15 cellular contexts compared by ENCODE assay signal in the genomic region with DNA sequence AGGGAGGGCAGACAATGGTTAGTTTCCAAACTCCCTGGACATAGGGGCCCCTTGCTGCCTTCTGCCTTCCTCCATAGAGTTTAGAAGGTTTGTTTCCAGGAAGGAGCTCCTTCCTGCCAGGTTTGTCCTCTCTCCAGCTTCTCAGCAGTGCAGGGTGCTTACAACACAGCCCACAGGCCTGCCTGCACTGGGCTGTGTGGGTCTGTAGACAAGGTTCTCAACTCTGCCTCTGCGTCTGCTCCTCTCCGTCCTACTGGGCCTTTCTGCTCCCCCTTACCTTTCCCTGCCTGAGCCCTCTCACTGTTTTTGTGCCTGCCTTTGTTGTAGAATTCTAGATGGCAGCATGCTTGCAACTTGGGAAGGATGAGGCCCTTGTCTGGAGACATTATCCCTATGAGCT.
DNase-seq lines count a peak whose midpoint lies in the region; ATAC-seq and TF ChIP-seq lines count a peak whose summit lies in the region.
"Had no signal": no experiment of that assay in that cellular context is flagged by ENCODE, and none has a peak within 500 bp of the region (broad histone marks: within the 10 kb centered on the region; RNA-seq: fewer than 3 reads in every experiment).

No MANE protein-coding gene starts in this region.

- H3K4me3 ChIP-seq in WERI-Rb-1 (ENCODE audit: low read depth, low read length) (no peak overlapping the region), mesendoderm (ENCODE audit: low read length) (no peak overlapping the region), subcutaneous abdominal adipose tissue (ENCODE audit: low read depth in 1 of 5, low read length in 5 of 5) (no peak overlapping the region)
- H3K4me3 ChIP-seq: ovary, SK-N-MC had no signal

- no peak overlapping the region for H4K5ac ChIP-seq in mesendoderm (ENCODE audit: low read length)

- peak overlapping the region; percentile 24; the same call in 1 of the 2 replicates for H3K27ac ChIP-seq in WERI-Rb-1
- peak overlapping the region; percentile 12 for H3K27ac ChIP-seq in mesendoderm (ENCODE audit: low read depth, low read length)
- H3K27ac ChIP-seq in subcutaneous abdominal adipose tissue (ENCODE audit: low read depth, low read length) = peak overlapping the region; percentile 26
- H3K27ac ChIP-seq: SK-N-MC had no signal

- H3K4me1 Mint-ChIP-seq in CD14-positive monocyte = peaks cover 11% of the 10 kb centered on the region
- H3K4me1 Mint-ChIP-seq in T-cell = no peaks in the 10 kb centered on the region
- H3K4me1 Mint-ChIP-seq in T-helper 17 cell = peaks cover 7% of the 10 kb centered on the region

- no peak overlapping the region for H3K18ac ChIP-seq in mesendoderm (ENCODE audit: low read length)

- no peak overlapping the region for H2AK5ac ChIP-seq in mesendoderm (ENCODE audit: low read length)

- no peak overlapping the region for H4K8ac ChIP-seq in mesendoderm (ENCODE audit: low read depth, low read length)

- no peak overlapping the region for H3K23ac ChIP-seq in mesendoderm (ENCODE audit: low read length)

- no peak overlapping the region for H2BK5ac ChIP-seq in mesendoderm (ENCODE audit: low read length)

- peaks cover 5% of the 10 kb centered on the region for H3K79me2 ChIP-seq in mesendoderm (ENCODE audit: control insufficient read depth, insufficient read depth, low read length)

- H3K4me3 Mint-ChIP-seq in CD14-positive monocyte = no peak overlapping the region
- H3K4me3 Mint-ChIP-seq in T-cell = no peak overlapping the region
- H3K4me3 Mint-ChIP-seq in T-helper 17 cell = no peak overlapping the region
- H3K4me3 Mint-ChIP-seq: activated naive CD8-positive, alpha-beta T cell treated with anti-CD3 and anti-CD28 coated beads for 36 hours; effector memory CD8-positive, alpha-beta T cell; type B pancreatic cell had no signal

- H3K36me3 ChIP-seq in WERI-Rb-1 = peaks cover 12% of the 10 kb centered on the region
- H3K36me3 ChIP-seq in mesendoderm (ENCODE audit: control insufficient read depth, insufficient read depth, low read length) = no peaks in the 10 kb centered on the region
- no peaks in the 10 kb centered on the region for H3K36me3 ChIP-seq in subcutaneous abdominal adipose tissue (ENCODE audit: control insufficient read depth in 5 of 5, insufficient read depth in 5 of 5, low read length in 5 of 5)
- H3K36me3 ChIP-seq: BE2C, ovary had no signal

- DNase-seq in activated CD8-positive, alpha-beta memory T cell treated with anti-CD3 and anti-CD28 coated beads, Interleukin-2, amount 50 U/mL, for 48 hours = peak; percentile 35
- DNase-seq in activated CD8-positive, alpha-beta memory T cell treated with anti-CD3 and anti-CD28 coated beads for 24 hours = no peak
- DNase-seq in WERI-Rb-1 = no peak
- no peak for DNase-seq in mesendoderm
- DNase-seq in CD14-positive monocyte (ENCODE audit: low spot score) = no peak
- DNase-seq in T-cell = no peak
- DNase-seq in T-helper 17 cell = no peak
- DNase-seq: T1000 had no signal

- peak overlapping the region in 2 of 7 donors; percentile 21 to 51 for H3K27ac Mint-ChIP-seq in CD14-positive monocyte
- no peak overlapping the region for H3K27ac Mint-ChIP-seq in T-cell
- H3K27ac Mint-ChIP-seq in T-helper 17 cell = no peak overlapping the region
- H3K27ac Mint-ChIP-seq: activated naive CD8-positive, alpha-beta T cell treated with anti-CD3 and anti-CD28 coated beads for 36 hours; effector memory CD8-positive, alpha-beta T cell; type B pancreatic cell had no signal

- H2BK15ac ChIP-seq in mesendoderm (replicated peaks; ENCODE audit: low read depth) = no peak overlapping the region

- H3K27me3 ChIP-seq in WERI-Rb-1 (ENCODE audit: insufficient read depth, low read depth, severe bottlenecking) (no peaks in the 10 kb centered on the region), mesendoderm (ENCODE audit: insufficient read depth, low read length, poor library complexity) (no peaks in the 10 kb centered on the region), subcutaneous abdominal adipose tissue (ENCODE audit: control insufficient read depth in 5 of 5, insufficient read depth in 4 of 5, low read length in 5 of 5) (no peaks in the 10 kb centered on the region)
- H3K27me3 ChIP-seq: BE2C, ovary had no signal

- no peak overlapping the region for H3K4ac ChIP-seq in mesendoderm (ENCODE audit: low read depth, low read length)

- POLR2A ChIA-PET in T-cell (lab: Charles Lee) = interaction anchor here in 1 of 2 donors (0.6 to 0.8 kb wide), 2 partner anchors 15 to 1792 kb away, joined by 3 to 8 read pairs; no protein-coding TSS in a partner anchor

- no CpG with 5 or more reads among the region's 2 CpGs for WGBS in mesendoderm (ENCODE audit: extremely low coverage, insufficient coverage, low lambda C conversion rate)

- TF ChIP-seq CTCF in WERI-Rb-1 (IDR thresholded peaks at IDR 0.05; ENCODE audit: low read depth, low read length) (no peak), CD14-positive monocyte (IDR thresholded peaks at IDR 0.05) (no peak)

- H3K56ac ChIP-seq in mesendoderm (ENCODE audit: low read length) = peak overlapping the region; percentile 6

- H3K36me3 Mint-ChIP-seq in CD14-positive monocyte = no peaks in the 10 kb centered on the region
- no peaks in the 10 kb centered on the region for H3K36me3 Mint-ChIP-seq in T-cell
- peaks cover 6% of the 10 kb centered on the region for H3K36me3 Mint-ChIP-seq in T-helper 17 cell (ENCODE audit: low read depth)
- H3K36me3 Mint-ChIP-seq: activated naive CD8-positive, alpha-beta T cell treated with anti-CD3 and anti-CD28 coated beads for 36 hours had no signal

- H3K4me1 ChIP-seq in mesendoderm (ENCODE audit: control insufficient read depth, low read depth, low read length) = no peaks in the 10 kb centered on the region
- peaks cover 8 to 42% (median 29%) of the 10 kb centered on the region in 5 donors for H3K4me1 ChIP-seq in subcutaneous abdominal adipose tissue (ENCODE audit: control insufficient read depth in 5 of 5, insufficient read depth in 5 of 5, low read length in 5 of 5)
- H3K4me1 ChIP-seq: BE2C had no signal

- ATAC-seq in T-cell (replicated peaks in 1 of 4) = no peak
- ATAC-seq in T-helper 17 cell = no peak

- no peak overlapping the region for H3K9ac ChIP-seq in mesendoderm (ENCODE audit: low read length)
- H3K9ac ChIP-seq in subcutaneous abdominal adipose tissue (ENCODE audit: low read length in 5 of 5) = peak overlapping the region in 2 of 5 donors; percentile 15 to 41

- intact Hi-C loops in CD14-positive monocyte (cut with micrococcal nuclease) = no loop called here

- H3K4me2 ChIP-seq in mesendoderm (ENCODE audit: low read length) = no peak overlapping the region

- H3K9me3 ChIP-seq in WERI-Rb-1 (ENCODE audit: severe bottlenecking) (no peaks in the 10 kb centered on the region), subcutaneous abdominal adipose tissue (ENCODE audit: control insufficient read depth in 5 of 5, low read length in 5 of 5) (no peaks in the 10 kb centered on the region), T-helper 17 cell (ENCODE audit: control insufficient read depth, low read length, poor library complexity, severe bottlenecking) (no peaks in the 10 kb centered on the region)
- H3K9me3 ChIP-seq: BE2C, ovary had no signal

- peaks cover 0 to 5% (median 1%) of the 10 kb centered on the region in 3 donors for H3K27me3 Mint-ChIP-seq in CD14-positive monocyte (ENCODE audit: low read depth in 3 of 3)
- peaks cover 16 to 22% of the 10 kb centered on the region in 2 donors for H3K27me3 Mint-ChIP-seq in T-cell
- H3K27me3 Mint-ChIP-seq in T-helper 17 cell = peaks cover 39% of the 10 kb centered on the region

- H3K9me3 Mint-ChIP-seq in CD14-positive monocyte = peaks cover 0 to 6% (median 2%) of the 10 kb centered on the region in 7 donors
- no peaks in the 10 kb centered on the region for H3K9me3 Mint-ChIP-seq in T-cell
- H3K9me3 Mint-ChIP-seq: activated naive CD8-positive, alpha-beta T cell treated with anti-CD3 and anti-CD28 coated beads for 36 hours; effector memory CD8-positive, alpha-beta T cell; type B pancreatic cell had no signal

- peaks cover 3% of the 10 kb centered on the region for H3K79me1 ChIP-seq in mesendoderm (ENCODE audit: low read length)

- no peak overlapping the region for H2BK120ac ChIP-seq in mesendoderm (ENCODE audit: low read depth, low read length)

- CTCF ChIA-PET in T-cell (lab: Charles Lee) = interaction anchor here (0.6 to 3.1 kb wide), 15 partner anchors 11 to 1085 kb away, joined by 3 to 29 read pairs (median 5); no protein-coding TSS in a partner anchor
